ENCODE assay signal across 17 cellular contexts in the genomic region with DNA sequence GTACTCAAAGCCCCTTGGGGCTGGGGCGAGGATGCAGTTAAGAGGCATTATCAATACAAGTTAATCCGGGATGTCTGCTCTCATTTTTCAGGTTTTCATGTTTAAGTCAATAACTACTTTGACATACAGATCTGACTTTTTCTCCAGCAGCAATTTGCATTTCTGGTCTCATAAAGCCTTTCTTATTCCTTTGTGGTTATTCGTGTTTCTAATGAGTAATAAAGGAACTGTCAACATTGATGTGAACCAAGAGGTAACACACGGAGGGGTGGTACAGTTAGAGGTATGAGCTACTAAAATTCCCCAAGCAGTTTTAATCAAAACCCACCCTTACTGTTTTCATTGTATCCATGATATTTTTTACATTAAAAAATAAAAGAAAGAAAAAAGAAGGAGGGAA.
DNase-seq lines count a peak whose midpoint lies in the region; ATAC-seq lines count a peak whose summit lies in the region.
"Had no signal": no experiment of that assay in that cellular context is flagged by ENCODE, and none has a peak within 500 bp of the region (broad histone marks: within the 10 kb centered on the region; RNA-seq: fewer than 3 reads in every experiment).

No MANE protein-coding gene starts in this region.

- intact Hi-C loops in aorta (cut with DNase I), result no loop called here

- no peaks in the 10 kb centered on the region for H3K9me3 ChIP-seq in aorta (ENCODE audit: control insufficient read depth, low read length)

- WGBS in aorta, 2 donors, result 68 to 70% methylated on average over 4 of the region's 4 CpGs

- no peak overlapping the region for H3K4me3 ChIP-seq in aorta (ENCODE audit: low read length in 2 of 2)

- H3K4me1 ChIP-seq in aorta (ENCODE audit: control insufficient read depth in 1 of 2, insufficient read depth in 2 of 2, low read length in 2 of 2), result no peaks in the 10 kb centered on the region
- H3K4me1 ChIP-seq: parathyroid adenoma had no signal

- H3K36me3 ChIP-seq in aorta (ENCODE audit: control insufficient read depth in 1 of 2, insufficient read depth in 2 of 2, low read length in 1 of 2), result no peaks in the 10 kb centered on the region

- H3K27me3 ChIP-seq in aorta (ENCODE audit: control insufficient read depth in 1 of 2, insufficient read depth in 2 of 2, low read length in 1 of 2), result no peaks in the 10 kb centered on the region

- ATAC-seq in GM18511 (IDR thresholded peaks at IDR 0.05; ENCODE audit: unreplicated experiment) (peak; percentile 95), GM21360 (IDR thresholded peaks at IDR 0.05; ENCODE audit: unreplicated experiment) (peak; percentile 97), HG02870 (IDR thresholded peaks at IDR 0.05; ENCODE audit: unreplicated experiment) (peak; percentile 100), HG03469 (IDR thresholded peaks at IDR 0.05; ENCODE audit: unreplicated experiment) (peak; percentile 99), aorta (ENCODE audit: low FRiP score) (no peak)

- no peak overlapping the region for H3K27ac ChIP-seq in aorta (ENCODE audit: low read depth in 1 of 2, low read length in 2 of 2)
- H3K27ac ChIP-seq: KMS-11, parathyroid adenoma had no signal

- DNase-seq in aorta, result no peak
- DNase-seq in NCI-H1417 (lab: John Stamatoyannopoulos, UW), result no peak
- no peak for DNase-seq in NCI-H1105 (lab: John Stamatoyannopoulos, UW)
- no peak for DNase-seq in NCI-H1048 (lab: John Stamatoyannopoulos, UW)
- DNase-seq: activated CD4-positive, alpha-beta T cell treated with anti-CD3 and anti-CD28 coated beads, Interleukin-2, amount 50 U/mL, for 4 hours; activated effector memory CD4-positive, alpha-beta T cell treated with anti-CD3 and anti-CD28 coated beads, Interleukin-2, amount 50 U/mL, for 16 hours; DMS53; immature natural killer cell; midbrain; stimulated activated CD4-positive, alpha-beta T cell treated with anti-CD3 and anti-CD28 coated beads, Interleukin-1b, Interleukin-23, amount 100 ng/mL, for 48 hours; T-helper 2 cell had no signal
